Comparison of ENCODE assay signal across 1 cellular context in the genomic region with DNA sequence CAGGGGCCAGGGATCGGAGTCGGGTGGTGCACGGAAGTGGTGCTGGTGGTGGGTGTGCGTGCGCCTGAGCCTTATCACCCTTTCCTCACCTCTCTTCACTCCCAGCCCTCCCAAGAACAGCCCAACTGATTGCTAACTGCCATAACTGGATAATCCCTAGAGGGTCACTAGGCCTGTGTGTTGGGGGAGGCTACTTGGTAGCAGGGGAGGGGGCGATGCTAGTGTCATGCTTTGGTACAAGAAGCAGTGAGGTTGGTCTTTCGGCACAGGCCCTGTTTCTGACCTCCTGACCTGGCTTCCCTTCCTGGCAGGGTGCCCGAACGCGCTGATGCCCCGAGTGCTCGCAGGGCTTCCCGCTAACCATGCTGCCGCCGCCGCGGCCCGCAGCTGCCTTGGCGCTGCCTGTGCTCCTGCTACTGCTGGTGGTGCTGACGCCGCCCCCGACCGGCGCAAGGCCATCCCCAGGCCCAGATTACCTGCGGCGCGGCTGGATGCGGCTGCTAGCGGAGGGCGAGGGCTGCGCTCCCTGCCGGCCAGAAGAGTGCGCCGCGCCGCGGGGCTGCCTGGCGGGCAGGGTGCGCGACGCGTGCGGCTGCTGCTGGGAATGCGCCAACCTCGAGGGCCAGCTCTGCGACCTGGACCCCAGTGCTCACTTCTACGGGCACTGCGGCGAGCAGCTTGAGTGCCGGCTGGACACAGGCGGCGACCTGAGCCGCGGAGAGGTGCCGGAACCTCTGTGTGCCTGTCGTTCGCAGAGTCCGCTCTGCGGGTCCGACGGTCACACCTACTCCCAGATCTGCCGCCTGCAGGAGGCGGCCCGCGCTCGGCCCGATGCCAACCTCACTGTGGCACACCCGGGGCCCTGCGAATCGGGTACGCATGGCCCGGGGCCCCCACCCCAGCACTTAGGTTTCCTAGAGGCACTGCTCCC.
TF ChIP-seq lines count a peak whose summit lies in the region.

No MANE protein-coding gene starts in this region.

TF ChIP-seq in HepG2, 621 proteins besides CTCF, POLR2A, EP300 and RAD21 (continued from another document and continues in another):
- TF ChIP-seq TEAD3 (CRISPR knock-in tag; optimal IDR thresholded peaks at IDR 0.05; ENCODE audit: borderline replicate concordance) (peak; percentile 64), NCOA1 (CRISPR knock-in tag; IDR thresholded peaks at IDR 0.05) (0 out of 2 replicates have a peak, but pooled peaks have one; percentile 13), ZFP36L2 (CRISPR knock-in tag; IDR thresholded peaks at IDR 0.05) (0 out of 2 replicates have a peak, but pooled peaks have one; percentile 25), ZNF550 (CRISPR knock-in tag; IDR thresholded peaks at IDR 0.05; ENCODE audit: borderline replicate concordance) (no peak), ZFP82 (CRISPR knock-in tag; IDR thresholded peaks at IDR 0.05; ENCODE audit: borderline replicate concordance) (0 out of 2 replicates have a peak, but pooled peaks have one; percentile 26), SYNCRIP (IDR thresholded peaks at IDR 0.05; ENCODE audit: insufficient read depth, low read depth, low read length) (no peak), ZNF33A (CRISPR knock-in tag; IDR thresholded peaks at IDR 0.05; ENCODE audit: borderline replicate concordance) (no peak), ARNT (IDR thresholded peaks at IDR 0.05) (no peak), SNRNP70 (IDR thresholded peaks at IDR 0.05; ENCODE audit: low read depth, low read length) (no peak), ZNF430 (CRISPR knock-in tag; IDR thresholded peaks at IDR 0.05) (peak; percentile 92), ZNF335 (CRISPR knock-in tag; IDR thresholded peaks at IDR 0.05) (no peak), TBX3 (IDR thresholded peaks at IDR 0.05; ENCODE audit: borderline replicate concordance) (no peak), KLF16 (CRISPR knock-in tag; IDR thresholded peaks at IDR 0.05) (peak in 1 of 2 experiments; percentile 66; a peak in 1 of 4 replicates), ZNF251 (CRISPR knock-in tag; IDR thresholded peaks at IDR 0.05) (no peak), ZKSCAN8 (CRISPR knock-in tag; IDR thresholded peaks at IDR 0.05; ENCODE audit: borderline replicate concordance) (0 out of 2 replicates have a peak, but pooled peaks have one; percentile 74), SATB2 (CRISPR knock-in tag; IDR thresholded peaks at IDR 0.05) (0 out of 2 replicates have a peak, but pooled peaks have one; percentile 44), AKNA (CRISPR knock-in tag; IDR thresholded peaks at IDR 0.05; ENCODE audit: borderline replicate concordance) (no peak), SP5 (CRISPR knock-in tag; IDR thresholded peaks at IDR 0.05; ENCODE audit: borderline replicate concordance, low read depth) (no peak), ZNF687 (CRISPR knock-in tag; IDR thresholded peaks at IDR 0.05) (peak; percentile 99), KLF12 (CRISPR knock-in tag; IDR thresholded peaks at IDR 0.05; ENCODE audit: borderline replicate concordance) (peak; percentile 87), ZNF589 (CRISPR knock-in tag; conservative IDR thresholded peaks at IDR 0.05) (no peak), ZNF180 (CRISPR knock-in tag; IDR thresholded peaks at IDR 0.05; ENCODE audit: borderline replicate concordance, low read depth) (0 out of 2 replicates have a peak, but pooled peaks have one; percentile 52), ZNF264 (CRISPR knock-in tag; IDR thresholded peaks at IDR 0.05) (peak; percentile 17; the same call in 1 of the 2 replicates), ZSCAN12 (CRISPR knock-in tag; IDR thresholded peaks at IDR 0.05) (peak; percentile 75; the same call in 1 of the 2 replicates), ZNF547 (CRISPR knock-in tag; IDR thresholded peaks at IDR 0.05) (peak; percentile 96), KMT2B (CRISPR knock-in tag; IDR thresholded peaks at IDR 0.05) (no peak), SOX13 (IDR thresholded peaks at IDR 0.05) (no peak), SOX13 (CRISPR knock-in tag; conservative IDR thresholded peaks at IDR 0.05 in 1 of 2, IDR thresholded peaks at IDR 0.05 in 1 of 2) (no peak; a peak in 2 of 4 replicates), TOE1 (CRISPR knock-in tag; IDR thresholded peaks at IDR 0.05) (no peak; the same call in 1 of the 2 replicates), GABPA (IDR thresholded peaks at IDR 0.05; ENCODE audit: low read depth, low read length) (no peak), GABPA (CRISPR knock-in tag; IDR thresholded peaks at IDR 0.05; ENCODE audit: low read depth) (no peak), MXD3 (CRISPR knock-in tag; IDR thresholded peaks at IDR 0.05) (peak; percentile 84; the same call in 1 of the 2 replicates), EED (CRISPR knock-in tag; IDR thresholded peaks at IDR 0.05) (peak; percentile 72; the same call in 1 of the 2 replicates), SKI (IDR thresholded peaks at IDR 0.05; ENCODE audit: partially characterized antibody) (peak; percentile 72), EZH2 (conservative IDR thresholded peaks at IDR 0.05; ENCODE audit: low read depth, low read length) (no peak), ZNF367 (CRISPR knock-in tag; IDR thresholded peaks at IDR 0.05; ENCODE audit: borderline replicate concordance) (no peak; the same call in 1 of the 2 replicates), ZUFSP (CRISPR knock-in tag; IDR thresholded peaks at IDR 0.05; ENCODE audit: borderline replicate concordance) (no peak), NFKBIZ (CRISPR knock-in tag; IDR thresholded peaks at IDR 0.05) (peak; percentile 33; the same call in 1 of the 2 replicates)
- TF ChIP-seq, protein P1, sequence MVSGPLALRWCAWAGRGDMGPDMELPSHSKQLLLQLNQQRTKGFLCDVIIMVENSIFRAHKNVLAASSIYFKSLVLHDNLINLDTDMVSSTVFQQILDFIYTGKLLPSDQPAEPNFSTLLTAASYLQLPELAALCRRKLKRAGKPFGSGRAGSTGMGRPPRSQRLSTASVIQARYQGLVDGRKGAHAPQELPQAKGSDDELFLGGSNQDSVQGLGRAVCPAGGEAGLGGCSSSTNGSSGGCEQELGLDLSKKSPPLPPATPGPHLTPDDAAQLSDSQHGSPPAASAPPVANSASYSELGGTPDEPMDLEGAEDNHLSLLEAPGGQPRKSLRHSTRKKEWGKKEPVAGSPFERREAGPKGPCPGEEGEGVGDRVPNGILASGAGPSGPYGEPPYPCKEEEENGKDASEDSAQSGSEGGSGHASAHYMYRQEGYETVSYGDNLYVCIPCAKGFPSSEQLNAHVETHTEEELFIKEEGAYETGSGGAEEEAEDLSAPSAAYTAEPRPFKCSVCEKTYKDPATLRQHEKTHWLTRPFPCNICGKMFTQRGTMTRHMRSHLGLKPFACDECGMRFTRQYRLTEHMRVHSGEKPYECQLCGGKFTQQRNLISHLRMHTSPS (CRISPR knock-in tag; IDR thresholded peaks at IDR 0.05; ENCODE audit: low read depth): peak; percentile 67
- TF ChIP-seq, protein P2, sequence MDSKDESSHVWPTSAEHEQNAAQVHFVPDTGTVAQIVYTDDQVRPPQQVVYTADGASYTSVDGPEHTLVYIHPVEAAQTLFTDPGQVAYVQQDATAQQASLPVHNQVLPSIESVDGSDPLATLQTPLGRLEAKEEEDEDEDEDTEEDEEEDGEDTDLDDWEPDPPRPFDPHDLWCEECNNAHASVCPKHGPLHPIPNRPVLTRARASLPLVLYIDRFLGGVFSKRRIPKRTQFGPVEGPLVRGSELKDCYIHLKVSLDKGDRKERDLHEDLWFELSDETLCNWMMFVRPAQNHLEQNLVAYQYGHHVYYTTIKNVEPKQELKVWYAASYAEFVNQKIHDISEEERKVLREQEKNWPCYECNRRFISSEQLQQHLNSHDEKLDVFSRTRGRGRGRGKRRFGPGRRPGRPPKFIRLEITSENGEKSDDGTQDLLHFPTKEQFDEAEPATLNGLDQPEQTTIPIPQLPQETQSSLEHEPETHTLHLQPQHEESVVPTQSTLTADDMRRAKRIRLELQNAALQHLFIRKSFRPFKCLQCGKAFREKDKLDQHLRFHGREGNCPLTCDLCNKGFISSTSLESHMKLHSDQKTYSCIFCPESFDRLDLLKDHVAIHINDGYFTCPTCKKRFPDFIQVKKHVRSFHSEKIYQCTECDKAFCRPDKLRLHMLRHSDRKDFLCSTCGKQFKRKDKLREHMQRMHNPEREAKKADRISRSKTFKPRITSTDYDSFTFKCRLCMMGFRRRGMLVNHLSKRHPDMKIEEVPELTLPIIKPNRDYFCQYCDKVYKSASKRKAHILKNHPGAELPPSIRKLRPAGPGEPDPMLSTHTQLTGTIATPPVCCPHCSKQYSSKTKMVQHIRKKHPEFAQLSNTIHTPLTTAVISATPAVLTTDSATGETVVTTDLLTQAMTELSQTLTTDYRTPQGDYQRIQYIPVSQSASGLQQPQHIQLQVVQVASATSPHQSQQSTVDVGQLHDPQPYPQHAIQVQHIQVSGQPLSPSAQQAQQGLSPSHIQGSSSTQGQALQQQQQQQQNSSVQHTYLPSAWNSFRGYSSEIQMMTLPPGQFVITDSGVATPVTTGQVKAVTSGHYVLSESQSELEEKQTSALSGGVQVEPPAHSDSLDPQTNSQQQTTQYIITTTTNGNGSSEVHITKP (CRISPR knock-in tag; IDR thresholded peaks at IDR 0.05; ENCODE audit: low read depth): peak; percentile 59; the same call in 1 of the 2 replicates
- TF ChIP-seq, protein P3, sequence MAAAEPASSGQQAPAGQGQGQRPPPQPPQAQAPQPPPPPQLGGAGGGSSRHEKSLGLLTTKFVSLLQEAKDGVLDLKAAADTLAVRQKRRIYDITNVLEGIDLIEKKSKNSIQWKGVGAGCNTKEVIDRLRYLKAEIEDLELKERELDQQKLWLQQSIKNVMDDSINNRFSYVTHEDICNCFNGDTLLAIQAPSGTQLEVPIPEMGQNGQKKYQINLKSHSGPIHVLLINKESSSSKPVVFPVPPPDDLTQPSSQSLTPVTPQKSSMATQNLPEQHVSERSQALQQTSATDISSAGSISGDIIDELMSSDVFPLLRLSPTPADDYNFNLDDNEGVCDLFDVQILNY (CRISPR knock-in tag; conservative IDR thresholded peaks at IDR 0.05): no peak; the same call in 1 of the 2 replicates
